In the genomic region with DNA sequence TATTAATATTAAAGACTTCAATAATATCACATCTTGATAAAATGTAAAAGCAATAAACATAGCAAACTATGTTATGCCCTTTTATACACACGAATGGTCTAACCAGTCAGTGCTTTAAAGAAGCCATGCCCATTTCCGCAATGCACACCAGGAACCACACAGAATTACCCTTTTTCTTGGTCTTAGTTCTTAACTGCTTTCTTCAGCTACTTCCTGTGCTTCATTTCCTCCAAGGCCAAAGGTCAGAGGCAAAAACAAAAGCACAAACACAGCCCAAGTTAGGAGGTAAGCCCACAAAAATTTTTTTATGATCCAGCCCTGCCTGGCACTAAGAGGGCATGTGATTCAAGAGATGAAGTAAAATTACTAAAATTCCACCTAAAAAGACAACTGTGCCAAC, we compare ENCODE assay signal across 33 cellular contexts.
A peak's percentile ranks its signal among the peaks of the same experiment; 100 is the strongest.
DNase-seq lines count a peak whose midpoint lies in the region; FAIRE-seq and TF ChIP-seq lines count a peak whose summit lies in the region.
"Had no signal": no experiment of that assay in that cellular context is flagged by ENCODE, and none has a peak within 500 bp of the region (broad histone marks: within the 10 kb centered on the region; RNA-seq: fewer than 3 reads in every experiment).

No MANE protein-coding gene starts in this region.

- no peaks in the 10 kb centered on the region for H3K9me3 ChIP-seq in SK-N-SH
- H3K9me3 ChIP-seq: ascending aorta, lower lobe of right lung, prostate gland had no signal

- peak; percentile 32 for DNase-seq in EH (ENCODE audit: low read depth)
- DNase-seq in HFFc6, result no peak
- no peak for DNase-seq in SK-N-SH
- DNase-seq in foreskin fibroblast, result peak; percentile 24 to 35
- DNase-seq in GM12891 (ENCODE audit: insufficient read length, low spot score), result no peak
- DNase-seq in NCI-H526 (lab: John Stamatoyannopoulos, UW), result no peak
- no peak for DNase-seq in NCI-H446 (lab: John Stamatoyannopoulos, UW)
- no peak for DNase-seq in NCI-H187 (lab: John Stamatoyannopoulos, UW)
- DNase-seq: activated CD4-positive, alpha-beta T cell treated with anti-CD3 and anti-CD28 coated beads for 4 hours; activated CD8-positive, alpha-beta memory T cell treated with anti-CD3 and anti-CD28 coated beads for 24 hours; activated T-cell treated with anti-CD3 and anti-CD28 coated beads for 4 hours; CD8-positive, alpha-beta memory T cell; DMS 273 treated with DMSO at 0.1 percent for 48 hours; GDM1; GM23248; hippocampal formation; KBM-7; lower lobe of right lung; MM.1S; naive thymus-derived CD8-positive, alpha-beta T cell; NCI-H1105 treated with DMSO at 0.1 percent for 48 hours; NCI-H1930; NCI-H69; SHP77; stimulated activated CD4-positive, alpha-beta T cell treated with anti-CD3 and anti-CD28 coated beads, Interleukin-12 subunit alpha, Interleukin-12 subunit beta, amount 100 ng/mL, for 4 hours; stimulated activated CD4-positive, alpha-beta T cell treated with anti-CD3 and anti-CD28 coated beads, Interleukin-4, amount 100 ng/mL, for 1 hour; T-helper 9 cell; WERI-Rb-1 had no signal

- peaks cover 41% of the 10 kb centered on the region for H3K4me1 Mint-ChIP-seq in HFFc6 (ENCODE audit: low read depth)
- H3K4me1 Mint-ChIP-seq: CD8-positive, alpha-beta memory T cell; central memory CD8-positive, alpha-beta T cell had no signal

- H3K36me3 Mint-ChIP-seq in HFFc6 (ENCODE audit: low read depth), result peaks cover 5% of the 10 kb centered on the region; the same call in 1 of the 2 replicates
- H3K36me3 Mint-ChIP-seq: activated naive CD8-positive, alpha-beta T cell; CD8-positive, alpha-beta memory T cell; naive thymus-derived CD8-positive, alpha-beta T cell; type B pancreatic cell had no signal

- H3K9me3 Mint-ChIP-seq in HFFc6, result no peaks in the 10 kb centered on the region
- H3K9me3 Mint-ChIP-seq: central memory CD8-positive, alpha-beta T cell; naive thymus-derived CD8-positive, alpha-beta T cell; type B pancreatic cell had no signal

- no peak overlapping the region for H3K4me2 ChIP-seq in SK-N-SH

- CTCF ChIA-PET in SK-N-SH (lab: Yijun Ruan, JAX), result no interaction called here

- H3K4me3 ChIP-seq in SK-N-SH (ENCODE audit: low read depth in 2 of 2, low read length in 1 of 2) (no peak overlapping the region), foreskin fibroblast (ENCODE audit: low read depth in 1 of 2, low read length in 2 of 2) (no peak overlapping the region)
- H3K4me3 ChIP-seq: ascending aorta, GM23248, lower lobe of right lung, prostate gland had no signal

- TF ChIP-seq POLR2A in GM12891 (IDR thresholded peaks at IDR 0.05; ENCODE audit: low read depth, low read length), result no peak

- peaks cover 6% of the 10 kb centered on the region for H3F3A ChIP-seq in SK-N-SH (replicated peaks; ENCODE audit: insufficient read depth)

- no peaks in the 10 kb centered on the region for H3K9me2 ChIP-seq in SK-N-SH

- 0 out of 2 replicates have a peak overlapping the region, but pooled peaks have one; percentile 40 for H2AFZ ChIP-seq in SK-N-SH (ENCODE audit: low read depth)
- H2AFZ ChIP-seq: GM23248 had no signal

- H3K27ac Mint-ChIP-seq in HFFc6, result peak overlapping the region; percentile 54
- H3K27ac Mint-ChIP-seq: activated naive CD8-positive, alpha-beta T cell; CD8-positive, alpha-beta memory T cell; type B pancreatic cell had no signal

- TF ChIP-seq RAD21 in SK-N-SH (IDR thresholded peaks at IDR 0.05; ENCODE audit: low read length), result no peak

- TF ChIP-seq EP300 in SK-N-SH (IDR thresholded peaks at IDR 0.05; ENCODE audit: borderline replicate concordance in 1 of 2, low read depth in 1 of 2, low read length in 1 of 2), result no peak

- peak overlapping the region; percentile 4; the same call in 1 of the 2 replicates for H3K4me3 Mint-ChIP-seq in HFFc6
- H3K4me3 Mint-ChIP-seq: activated naive CD8-positive, alpha-beta T cell; CD8-positive, alpha-beta memory T cell; central memory CD8-positive, alpha-beta T cell; naive thymus-derived CD8-positive, alpha-beta T cell; type B pancreatic cell had no signal

- POLR2A ChIA-PET in SK-N-SH (lab: Yijun Ruan, JAX), result no interaction called here

- TF ChIP-seq CTCF in HFFc6 (IDR thresholded peaks at IDR 0.05) (no peak), SK-N-SH (IDR thresholded peaks at IDR 0.05) (no peak), foreskin fibroblast (IDR thresholded peaks at IDR 0.05; ENCODE audit: low read depth, low read length) (no peak)

- no peaks in the 10 kb centered on the region for H4K20me1 ChIP-seq in SK-N-SH (ENCODE audit: insufficient read depth)

- no peaks in the 10 kb centered on the region; the same call in 1 of the 2 replicates for H3K27me3 Mint-ChIP-seq in HFFc6 (ENCODE audit: insufficient read depth)
- H3K27me3 Mint-ChIP-seq: activated naive CD8-positive, alpha-beta T cell; CD8-positive, alpha-beta memory T cell; central memory CD8-positive, alpha-beta T cell; type B pancreatic cell had no signal

- no peak overlapping the region for H3K9ac ChIP-seq in SK-N-SH
- H3K9ac ChIP-seq: GM23248 had no signal

- no peak for FAIRE-seq in GM12891 (lab: Jason Lieb, UNC)

- H3K4me1 ChIP-seq in SK-N-SH (ENCODE audit: control insufficient read depth in 1 of 2, insufficient read depth in 2 of 2, low read depth in 1 of 2, low read length in 1 of 2), result peaks cover 0 to 6% of the 10 kb centered on the region in 2 experiments; a peak in 1 of 4 replicates
- H3K4me1 ChIP-seq: ascending aorta, lower lobe of right lung, prostate gland had no signal

- WGBS in SK-N-SH (ENCODE audit: low lambda C conversion rate), result 10% methylated on average over 2 of the region's 2 CpGs

- peak overlapping the region in 1 of 2 experiments; percentile 40; a peak in 2 of 4 replicates for H3K27ac ChIP-seq in SK-N-SH (ENCODE audit: low read depth in 2 of 2, low read length in 1 of 2)
- H3K27ac ChIP-seq: ascending aorta, GM23248, lower lobe of right lung, prostate gland, WERI-Rb-1 had no signal

- no peaks in the 10 kb centered on the region for H3K36me3 ChIP-seq in SK-N-SH (replicated peaks in 1 of 2; ENCODE audit: control insufficient read depth in 1 of 2, insufficient read depth in 2 of 2, low read length in 1 of 2)
- H3K36me3 ChIP-seq: ascending aorta, lower lobe of right lung, prostate gland, WERI-Rb-1 had no signal

- H3K79me2 ChIP-seq in SK-N-SH (ENCODE audit: insufficient read depth), result no peaks in the 10 kb centered on the region

- H3K27me3 ChIP-seq in SK-N-SH (ENCODE audit: insufficient read depth), result peaks cover under 1% of the 10 kb centered on the region; the same call in 1 of the 2 replicates
- H3K27me3 ChIP-seq: ascending aorta had no signal

TF ChIP-seq in SK-N-SH, 30 proteins besides CTCF, POLR2A, EP300 and RAD21 (continues in another document):
- TF ChIP-seq SIN3A (IDR thresholded peaks at IDR 0.05; ENCODE audit: borderline replicate concordance, low read depth, low read length) (no peak), RXRA (IDR thresholded peaks at IDR 0.05; ENCODE audit: borderline replicate concordance, low read depth) (no peak), MEF2A (IDR thresholded peaks at IDR 0.05; ENCODE audit: borderline replicate concordance, low read depth) (no peak), FOXJ3 (CRISPR knock-in tag; IDR thresholded peaks at IDR 0.05) (no peak)

TF ChIP-seq in GM12891, 5 proteins besides CTCF, POLR2A, EP300 and RAD21:
- TF ChIP-seq TAF1 (IDR thresholded peaks at IDR 0.05; ENCODE audit: low read depth, low read length), result no peak
- TF ChIP-seq SPI1 (IDR thresholded peaks at IDR 0.05; ENCODE audit: low read depth, low read length), result no peak
- TF ChIP-seq POLR2AphosphoS5 (IDR thresholded peaks at IDR 0.05; ENCODE audit: low read depth, low read length), result no peak
- no peak for TF ChIP-seq PAX5 (IDR thresholded peaks at IDR 0.05; ENCODE audit: insufficient read depth, low read length, severe bottlenecking)
- no peak for TF ChIP-seq POU2F2 (IDR thresholded peaks at IDR 0.05; ENCODE audit: low read depth, low read length)

Comparison
In these comparisons a context has a peak if more than half of its experiments do, and no peak if none do; other contexts are left out.
1. DNase-seq: peak in EH (single experiment) and foreskin fibroblast (2 of 2); none in HFFc6 (single experiment), SK-N-SH (single experiment), GM12891 (single experiment), NCI-H526 (0 of 2), NCI-H446 (0 of 2) and NCI-H187 (0 of 2).